23 cellular contexts compared by ENCODE assay signal in the genomic region with DNA sequence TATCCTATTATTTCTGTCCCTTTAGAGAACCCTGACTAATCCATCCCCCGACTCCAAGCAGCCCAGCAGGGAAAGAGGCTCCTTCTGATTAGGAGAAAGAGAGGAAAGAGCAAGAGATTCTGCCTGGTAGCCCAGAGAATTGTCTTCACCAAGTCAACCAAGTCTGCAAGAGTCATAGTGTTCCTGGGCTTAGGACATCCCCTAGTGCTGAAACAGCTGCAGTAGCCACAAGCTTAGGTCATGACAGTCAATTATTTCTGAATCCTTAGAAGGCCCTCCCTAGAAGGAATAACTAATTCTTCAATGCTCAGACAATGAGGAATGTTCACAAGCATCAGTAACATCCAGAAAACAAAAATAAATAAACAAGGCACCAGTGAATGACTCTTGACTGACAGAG.
A peak's percentile ranks its signal among the peaks of the same experiment; 100 is the strongest.
DNase-seq lines count a peak whose midpoint lies in the region; ATAC-seq and TF ChIP-seq lines count a peak whose summit lies in the region.
"Had no signal": no experiment of that assay in that cellular context is flagged by ENCODE, and none has a peak within 500 bp of the region (broad histone marks: within the 10 kb centered on the region; RNA-seq: fewer than 3 reads in every experiment).

No MANE protein-coding gene starts in this region.

- in situ Hi-C loops in astrocyte of the spinal cord (cut with HindIII; ENCODE audit: low sequenced_read_pairs) = no loop called here

- DNase-seq in AG09309 (ENCODE audit: low read depth) (no peak), GM23338 (ENCODE audit: low spot score) (peak; percentile 1), astrocyte of the spinal cord (ENCODE audit: low read depth, low spot score) (peak; percentile 0), fibroblast of villous mesenchyme (ENCODE audit: low read depth) (peak; percentile 2), suprapubic skin (ENCODE audit: low spot score in 2 of 2) (no peak), NCI-H1694 (lab: John Stamatoyannopoulos, UW) (no peak)
- no peak for DNase-seq in activated CD4-positive, alpha-beta T cell treated with anti-CD3 and anti-CD28 coated beads, Interleukin-2, amount 10 ng/mL, durations not matched to agents 24 days and 14 days
- DNase-seq: activated CD4-positive, alpha-beta T cell treated with anti-CD3 and anti-CD28 coated beads for 1 hour; activated CD8-positive, alpha-beta memory T cell treated with anti-CD3 and anti-CD28 coated beads for 24 hours; activated naive CD4-positive, alpha-beta T cell treated with anti-CD3 and anti-CD28 coated beads, Interleukin-2, amount 10 ng/mL, durations not matched to agents 7 days and 5 days; activated T-cell treated with anti-CD3 and anti-CD28 coated beads, Interleukin-2, amount 50 U/mL, for 4 hours; aorta; CD4-positive, alpha-beta memory T cell; DMS153; Karpas-422; naive B cell; NCI-H1048; NCI-H2081; ovary had no signal

- no peak overlapping the region for H3K4me2 ChIP-seq in GM23338

- peak; percentile 69 for TF ChIP-seq CTCF in AG09309 (IDR thresholded peaks at IDR 0.05; ENCODE audit: control insufficient read depth, insufficient read depth, low read depth, low read length, missing control alignments)
- peak in 1 of 2 experiments; percentile 55; a peak in 2 of 4 replicates for TF ChIP-seq CTCF in GM23338 (conservative IDR thresholded peaks at IDR 0.05; ENCODE audit: low read depth in 2 of 2)
- TF ChIP-seq CTCF in astrocyte of the spinal cord (IDR thresholded peaks at IDR 0.05; ENCODE audit: low read depth, low read length) = no peak
- peak; percentile 22 for TF ChIP-seq CTCF in fibroblast of villous mesenchyme (IDR thresholded peaks at IDR 0.05; ENCODE audit: insufficient read depth, low read depth, low read length)
- TF ChIP-seq CTCF in suprapubic skin (IDR thresholded peaks at IDR 0.05) = no peak

- H3K27ac Mint-ChIP-seq in GM23338 = peak overlapping the region; percentile 74; the same call in 1 of the 2 replicates
- H3K27ac Mint-ChIP-seq in activated CD4-positive, alpha-beta T cell treated with anti-CD3 and anti-CD28 coated beads, Interleukin-2, amount 10 ng/mL, durations not matched to agents 24 days and 14 days = no peak overlapping the region
- H3K27ac Mint-ChIP-seq: activated naive CD4-positive, alpha-beta T cell treated with anti-CD3 and anti-CD28 coated beads, Interleukin-2, amount 10 ng/mL, durations not matched to agents 7 days and 5 days; CD4-positive, alpha-beta memory T cell; memory B cell; naive B cell had no signal

- no peak for TF ChIP-seq EP300 in suprapubic skin (IDR thresholded peaks at IDR 0.05)

- no peaks in the 10 kb centered on the region for H3F3A ChIP-seq in GM23338 (replicated peaks; ENCODE audit: low read depth)

- TF ChIP-seq POLR2A in suprapubic skin (IDR thresholded peaks at IDR 0.05) = no peak

- H3K4me1 ChIP-seq in GM23338 (ENCODE audit: insufficient read depth) (no peaks in the 10 kb centered on the region), suprapubic skin (no peaks in the 10 kb centered on the region)

- H3K79me2 ChIP-seq in GM23338 (replicated peaks; ENCODE audit: insufficient read depth) = no peaks in the 10 kb centered on the region

- ATAC-seq in GM23338 (no peak), GM21381 (IDR thresholded peaks at IDR 0.05; ENCODE audit: unreplicated experiment) (no peak)
- ATAC-seq: activated T-cell treated with anti-CD3 and anti-CD28 coated beads, Interleukin-2, amount 50 U/mL, for 4 hours; sciatic nerve had no signal

- peaks cover 3% of the 10 kb centered on the region; the same call in 1 of the 3 replicates for H3K9me3 Mint-ChIP-seq in GM23338
- H3K9me3 Mint-ChIP-seq in activated CD4-positive, alpha-beta T cell treated with anti-CD3 and anti-CD28 coated beads, Interleukin-2, amount 10 ng/mL, durations not matched to agents 24 days and 14 days = peaks cover 7% of the 10 kb centered on the region

- intact Hi-C loops in activated CD4-positive, alpha-beta T cell treated with anti-CD3 and anti-CD28 coated beads, Interleukin-2, amount 10 ng/mL, durations not matched to agents 24 days and 14 days (cut with micrococcal nuclease) = no loop called here

- no peak overlapping the region for H3K27ac ChIP-seq in GM23338 (ENCODE audit: low read depth)
- H3K27ac ChIP-seq in suprapubic skin = no peak overlapping the region
- H3K27ac ChIP-seq: ovary, thoracic aorta had no signal

- H3K4me3 Mint-ChIP-seq in GM23338 = no peak overlapping the region
- no peak overlapping the region for H3K4me3 Mint-ChIP-seq in activated CD4-positive, alpha-beta T cell treated with anti-CD3 and anti-CD28 coated beads, Interleukin-2, amount 10 ng/mL, durations not matched to agents 24 days and 14 days
- H3K4me3 Mint-ChIP-seq: activated naive CD4-positive, alpha-beta T cell treated with anti-CD3 and anti-CD28 coated beads, Interleukin-2, amount 10 ng/mL, durations not matched to agents 7 days and 5 days; activated T-cell treated with anti-CD3 and anti-CD28 coated beads, Interleukin-2, amount 50 U/mL, for 4 hours; CD4-positive, alpha-beta memory T cell; memory B cell had no signal

- no peak overlapping the region for H2AFZ ChIP-seq in GM23338

- H3K9me3 ChIP-seq in suprapubic skin = no peaks in the 10 kb centered on the region
- H3K9me3 ChIP-seq: ovary, thoracic aorta had no signal

- peaks cover 2% of the 10 kb centered on the region; the same call in 1 of the 3 replicates for H3K36me3 Mint-ChIP-seq in GM23338 (ENCODE audit: low read depth)
- no peaks in the 10 kb centered on the region for H3K36me3 Mint-ChIP-seq in activated CD4-positive, alpha-beta T cell treated with anti-CD3 and anti-CD28 coated beads, Interleukin-2, amount 10 ng/mL, durations not matched to agents 24 days and 14 days (ENCODE audit: low read depth)
- H3K36me3 Mint-ChIP-seq: activated naive CD4-positive, alpha-beta T cell treated with anti-CD3 and anti-CD28 coated beads, Interleukin-2, amount 10 ng/mL, durations not matched to agents 7 days and 5 days; CD4-positive, alpha-beta memory T cell; memory B cell; naive B cell had no signal

- no peaks in the 10 kb centered on the region for H3K27me3 Mint-ChIP-seq in GM23338 (ENCODE audit: insufficient read depth, low read depth, poor library complexity)
- no peaks in the 10 kb centered on the region for H3K27me3 Mint-ChIP-seq in activated CD4-positive, alpha-beta T cell treated with anti-CD3 and anti-CD28 coated beads, Interleukin-2, amount 10 ng/mL, durations not matched to agents 24 days and 14 days
- H3K27me3 Mint-ChIP-seq: activated naive CD4-positive, alpha-beta T cell treated with anti-CD3 and anti-CD28 coated beads, Interleukin-2, amount 10 ng/mL, durations not matched to agents 7 days and 5 days; CD4-positive, alpha-beta memory T cell; memory B cell; naive B cell had no signal

- H3K36me3 ChIP-seq in GM23338 (ENCODE audit: insufficient read depth) = no peaks in the 10 kb centered on the region
- H3K36me3 ChIP-seq in suprapubic skin = no peaks in the 10 kb centered on the region
- H3K36me3 ChIP-seq: ovary, thoracic aorta had no signal

- H4K20me1 ChIP-seq in GM23338 (replicated peaks; ENCODE audit: insufficient read depth) = no peaks in the 10 kb centered on the region

- H3K4me1 Mint-ChIP-seq in GM23338 = no peaks in the 10 kb centered on the region
- H3K4me1 Mint-ChIP-seq in activated CD4-positive, alpha-beta T cell treated with anti-CD3 and anti-CD28 coated beads, Interleukin-2, amount 10 ng/mL, durations not matched to agents 24 days and 14 days = no peaks in the 10 kb centered on the region
- H3K4me1 Mint-ChIP-seq: activated naive CD4-positive, alpha-beta T cell treated with anti-CD3 and anti-CD28 coated beads, Interleukin-2, amount 10 ng/mL, durations not matched to agents 7 days and 5 days; CD4-positive, alpha-beta memory T cell; memory B cell; naive B cell had no signal

- H3K4me3 ChIP-seq in AG09309 (ENCODE audit: control insufficient read depth, low read depth, low read length) = no peak overlapping the region
- no peak overlapping the region for H3K4me3 ChIP-seq in GM23338
- H3K4me3 ChIP-seq in astrocyte of the spinal cord (ENCODE audit: low read depth, low read length) = no peak overlapping the region
- H3K4me3 ChIP-seq in fibroblast of villous mesenchyme (ENCODE audit: low read depth, low read length) = no peak overlapping the region
- no peak overlapping the region for H3K4me3 ChIP-seq in suprapubic skin
- H3K4me3 ChIP-seq: ovary, thoracic aorta had no signal

- no peaks in the 10 kb centered on the region for H3K9me2 ChIP-seq in GM23338 (ENCODE audit: insufficient read depth)

- H3K27me3 ChIP-seq in GM23338 (ENCODE audit: insufficient read depth) (no peaks in the 10 kb centered on the region), suprapubic skin (no peaks in the 10 kb centered on the region)
- H3K27me3 ChIP-seq: ovary had no signal

- WGBS in suprapubic skin = 76% methylated on average over 1 of the region's 1 CpG

Comparison
In these comparisons a context has a peak if more than half of its experiments do, and no peak if none do; other contexts are left out.
1. DNase-seq: peak in GM23338 (single experiment), astrocyte of the spinal cord (single experiment) and fibroblast of villous mesenchyme (single experiment); none in AG09309 (single experiment), suprapubic skin (0 of 2), activated CD4-positive, alpha-beta T cell treated with anti-CD3 and anti-CD28 coated beads, Interleukin-2, amount 10 ng/mL, durations not matched to agents 24 days and 14 days (single experiment) and NCI-H1694 (single experiment).
2. CTCF ChIP-seq: peak in AG09309 (single experiment) and fibroblast of villous mesenchyme (single experiment); none in astrocyte of the spinal cord (single experiment) and suprapubic skin (0 of 2).